28 cellular contexts compared by ENCODE assay signal in genomic region chr15:59392299-59392698, GRCh38. TPM values are rescaled to one million over a fixed set of nuclear protein-coding genes. Genes with fewer than 3 reads are reported as not detected.
"Had no signal": no experiment of that assay in that cellular context is flagged by ENCODE, and none has a peak within 500 bp of the region (broad histone marks: within the 10 kb centered on the region; RNA-seq: fewer than 3 reads in every experiment).

No MANE protein-coding gene starts in this region.

- H3K36me3 ChIP-seq: ascending aorta, breast epithelium, cardiac muscle cell, colonic mucosa had no signal

- H3K27ac ChIP-seq: ascending aorta, breast epithelium, cardiac muscle cell, colonic mucosa, dorsolateral prefrontal cortex had no signal

- DNase-seq: activated CD4-positive, alpha-beta T cell treated with anti-CD3 and anti-CD28 coated beads for 48 hours; activated CD4-positive, alpha-beta T cell treated with anti-CD3 and anti-CD28 coated beads, Interleukin-2, amount 50 U/mL, for 1 hour; activated CD4-positive, alpha-beta T cell treated with anti-CD3 and anti-CD28 coated beads, Interleukin-2, amount 50 U/mL, for 48 hours; activated CD8-positive, alpha-beta memory T cell treated with anti-CD3 and anti-CD28 coated beads for 24 hours; activated CD8-positive, alpha-beta T cell treated with anti-CD3 and anti-CD28 coated beads for 36 hours; activated effector memory CD4-positive, alpha-beta T cell treated with Interleukin-2 at 50 U/mL for 16 hours; activated gamma-delta T cell treated with Interleukin-2 at 50 U/mL for 16 hours; activated naive CD4-positive, alpha-beta T cell treated with anti-CD3 and anti-CD28 coated beads, Interleukin-2, amount 50 U/mL, for 16 hours; activated naive CD4-positive, alpha-beta T cell treated with Interleukin-2 at 50 U/mL for 16 hours; activated T-cell treated with anti-CD3 and anti-CD28 coated beads, Interleukin-2, amount 50 U/mL, for 4 hours; amygdala; central memory CD4-positive, alpha-beta T cell; cerebellar nuclear complex; colonic mucosa; dorsolateral prefrontal cortex; effector memory CD4-positive, alpha-beta T cell; endodermal cell; foreskin fibroblast; head of caudate nucleus; hippocampal formation; T-helper 2 cell had no signal

- H3K27ac Mint-ChIP-seq: activated CD8-positive, alpha-beta T cell treated with anti-CD3 and anti-CD28 coated beads for 36 hours; activated naive CD8-positive, alpha-beta T cell; activated T-helper 17 cell treated with anti-CD3 and anti-CD28 coated beads, Interleukin-2, amount 50 U/mL, for 72 hours; brain had no signal

- H3K27me3 ChIP-seq: ascending aorta, breast epithelium, cardiac muscle cell, colonic mucosa, dorsolateral prefrontal cortex had no signal

- H3K36me3 Mint-ChIP-seq: activated naive CD8-positive, alpha-beta T cell; brain had no signal

- ATAC-seq: activated CD8-positive, alpha-beta T cell treated with anti-CD3 and anti-CD28 coated beads for 36 hours; activated T-cell treated with anti-CD3 and anti-CD28 coated beads, Interleukin-2, amount 50 U/mL, for 4 hours; activated T-helper 17 cell treated with anti-CD3 and anti-CD28 coated beads, Interleukin-2, amount 50 U/mL, for 72 hours; esophagus mucosa had no signal

- H3K4me1 Mint-ChIP-seq: activated T-helper 17 cell treated with anti-CD3 and anti-CD28 coated beads, Interleukin-2, amount 50 U/mL, for 72 hours; brain; endodermal cell had no signal

- H3K4me1 ChIP-seq: breast epithelium, colonic mucosa had no signal

- H3K9me3 ChIP-seq: ascending aorta, breast epithelium, colonic mucosa had no signal

- H3K9me3 Mint-ChIP-seq: activated CD8-positive, alpha-beta T cell treated with anti-CD3 and anti-CD28 coated beads for 36 hours; activated T-cell treated with anti-CD3 and anti-CD28 coated beads, Interleukin-2, amount 50 U/mL, for 4 hours; activated T-helper 17 cell treated with anti-CD3 and anti-CD28 coated beads, Interleukin-2, amount 50 U/mL, for 72 hours; brain; endodermal cell had no signal

- H3K4me3 Mint-ChIP-seq: activated CD8-positive, alpha-beta T cell treated with anti-CD3 and anti-CD28 coated beads for 36 hours; activated naive CD8-positive, alpha-beta T cell; activated T-cell treated with anti-CD3 and anti-CD28 coated beads, Interleukin-2, amount 50 U/mL, for 4 hours; activated T-helper 17 cell treated with anti-CD3 and anti-CD28 coated beads, Interleukin-2, amount 50 U/mL, for 72 hours; brain; endodermal cell had no signal

- H3K4me3 ChIP-seq: ascending aorta, breast epithelium, cardiac muscle cell, colonic mucosa, dorsolateral prefrontal cortex had no signal

RNA-seq across cellular contexts. Expression of gene FAM81A, which starts 45.7 kb away (rescaled TPM):
- total RNA-seq: activated T-helper 17 cell treated with anti-CD3 and anti-CD28 coated beads, Interleukin-2, amount 50 U/mL, for 72 hours; ascending aorta had no signal
